ENCODE assay signal across 24 cellular contexts in the genomic region with DNA sequence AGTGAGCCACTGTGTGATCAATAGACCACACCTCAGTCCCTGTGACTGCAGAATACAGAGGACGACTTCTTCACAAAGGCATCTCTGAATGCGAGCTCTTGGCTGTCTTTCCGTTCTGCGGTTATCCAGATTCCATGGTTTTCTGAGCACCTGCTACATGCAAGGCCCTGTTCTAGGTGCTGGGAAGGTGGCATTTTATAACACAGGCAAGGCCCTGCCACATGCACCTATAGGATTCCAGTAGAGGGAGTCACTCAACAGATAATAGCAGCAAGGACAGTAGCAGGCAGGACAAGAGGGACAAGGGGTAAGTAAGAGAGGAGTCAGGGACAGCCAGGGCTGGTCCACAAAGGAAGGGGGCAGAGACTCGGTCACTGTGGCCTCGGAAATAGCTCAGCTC. TPM values are rescaled to one million over a fixed set of nuclear protein-coding genes. Genes with fewer than 3 reads are reported as not detected.
DNase-seq lines count a peak whose midpoint lies in the region; ATAC-seq and TF ChIP-seq lines count a peak whose summit lies in the region.
"Had no signal": no experiment of that assay in that cellular context is flagged by ENCODE, and none has a peak within 500 bp of the region (broad histone marks: within the 10 kb centered on the region; RNA-seq: fewer than 3 reads in every experiment).

No MANE protein-coding gene starts in this region.

- H3K79me2 ChIP-seq in smooth muscle cell (ENCODE audit: low read depth), result peaks cover 9% of the 10 kb centered on the region

- H3K27me3 ChIP-seq in breast epithelium (no peaks in the 10 kb centered on the region), WERI-Rb-1 (ENCODE audit: insufficient read depth, low read depth, severe bottlenecking) (no peaks in the 10 kb centered on the region), smooth muscle cell (ENCODE audit: low read depth) (no peaks in the 10 kb centered on the region)
- H3K27me3 ChIP-seq: BLaER1, esophagus squamous epithelium, gastroesophageal sphincter had no signal

- intact Hi-C loops in breast epithelium (cut with DNase I; ENCODE audit: low total_unique reads) (no loop called here), left colon (cut with DNase I, micrococcal nuclease) (no loop called here)

- no peak for TF ChIP-seq POLR2A in breast epithelium (IDR thresholded peaks at IDR 0.05)

- no peaks in the 10 kb centered on the region for H3K9me3 ChIP-seq in breast epithelium
- H3K9me3 ChIP-seq in WERI-Rb-1 (ENCODE audit: severe bottlenecking), result no peaks in the 10 kb centered on the region
- H3K9me3 ChIP-seq in smooth muscle cell (replicated peaks; ENCODE audit: low read depth), result no peaks in the 10 kb centered on the region
- H3K9me3 ChIP-seq: BLaER1, esophagus squamous epithelium, gastroesophageal sphincter had no signal

- no peaks in the 10 kb centered on the region for H3K4me1 ChIP-seq in breast epithelium
- H3K4me1 ChIP-seq in smooth muscle cell (ENCODE audit: low read depth), result no peaks in the 10 kb centered on the region
- H3K4me1 ChIP-seq: BLaER1 had no signal

- H3K4me3 ChIP-seq in breast epithelium (no peak overlapping the region), WERI-Rb-1 (ENCODE audit: low read depth, low read length) (no peak overlapping the region), smooth muscle cell (no peak overlapping the region)
- H3K4me3 ChIP-seq: BLaER1, esophagus squamous epithelium, gastroesophageal sphincter had no signal

- H2AFZ ChIP-seq in smooth muscle cell (ENCODE audit: low read depth), result no peak overlapping the region

- peaks cover 6% of the 10 kb centered on the region for H3K36me3 ChIP-seq in breast epithelium
- H3K36me3 ChIP-seq in WERI-Rb-1, result peaks cover 45% of the 10 kb centered on the region
- peaks cover 4% of the 10 kb centered on the region for H3K36me3 ChIP-seq in smooth muscle cell (ENCODE audit: low read depth)

- peak; percentile 21 to 67 for DNase-seq in T47D (ENCODE audit: low read depth in 1 of 2, low spot score in 1 of 2)
- no peak for DNase-seq in breast epithelium (ENCODE audit: low spot score in 2 of 2)
- no peak for DNase-seq in WERI-Rb-1
- DNase-seq in left colon, result no peak
- DNase-seq in DMS153 treated with DMSO at 0.1 percent for 48 hours (lab: John Stamatoyannopoulos, UW; ENCODE audit: unreplicated experiment), result no peak
- DNase-seq in activated CD8-positive, alpha-beta T cell treated with anti-CD3 and anti-CD28 coated beads, Interleukin-2, amount 10 ng/mL, durations not matched to agents 7 days and 5 days, result no peak
- no peak for DNase-seq in smooth muscle cell (lab: John Stamatoyannopoulos, UW; ENCODE audit: unreplicated experiment)
- no peak for DNase-seq in NAMALWA (ENCODE audit: low spot score)
- DNase-seq: activated CD4-positive, alpha-beta T cell treated with anti-CD3 and anti-CD28 coated beads, Interleukin-2, amount 50 U/mL, for 1 hour; COR-L47; esophagus squamous epithelium; NCI-H1092; NCI-H2081; NCI-H82; nucleus accumbens; SHP77; stimulated activated naive CD8-positive, alpha-beta T cell treated with anti-CD3 and anti-CD28 coated beads, Interleukin-15, amount 100 ng/mL, for 72 hours; T-cell; trophoblast cell had no signal

- H3K4me2 ChIP-seq in smooth muscle cell, result no peak overlapping the region
- H3K4me2 ChIP-seq: BLaER1, KMS-11 had no signal

- H3K9me3 Mint-ChIP-seq in activated CD8-positive, alpha-beta T cell treated with anti-CD3 and anti-CD28 coated beads, Interleukin-2, amount 10 ng/mL, durations not matched to agents 7 days and 5 days (ENCODE audit: insufficient read depth), result no peaks in the 10 kb centered on the region
- H3K9me3 Mint-ChIP-seq: stimulated activated naive CD8-positive, alpha-beta T cell treated with anti-CD3 and anti-CD28 coated beads, Interleukin-15, amount 100 ng/mL, for 72 hours; T-cell had no signal

- POLR2A ChIA-PET in activated CD8-positive, alpha-beta T cell treated with anti-CD3 and anti-CD28 coated beads, Interleukin-2, amount 10 ng/mL, durations not matched to agents 7 days and 5 days (lab: Charles Lee), result no interaction called here

- no peaks in the 10 kb centered on the region for H3K27me3 Mint-ChIP-seq in activated CD8-positive, alpha-beta T cell treated with anti-CD3 and anti-CD28 coated beads, Interleukin-2, amount 10 ng/mL, durations not matched to agents 7 days and 5 days (ENCODE audit: low read depth)
- H3K27me3 Mint-ChIP-seq: activated naive CD8-positive, alpha-beta T cell; stimulated activated naive CD8-positive, alpha-beta T cell treated with anti-CD3 and anti-CD28 coated beads, Interleukin-15, amount 100 ng/mL, for 72 hours; T-cell had no signal

- peak; percentile 59 for ATAC-seq in left colon
- no peak for ATAC-seq in activated CD8-positive, alpha-beta T cell treated with anti-CD3 and anti-CD28 coated beads, Interleukin-2, amount 10 ng/mL, durations not matched to agents 7 days and 5 days
- ATAC-seq: gastroesophageal sphincter; stimulated activated naive CD8-positive, alpha-beta T cell treated with anti-CD3 and anti-CD28 coated beads, Interleukin-15, amount 100 ng/mL, for 72 hours; T-cell had no signal

- no peak overlapping the region for H3K9ac ChIP-seq in smooth muscle cell (ENCODE audit: low read depth)
- H3K9ac ChIP-seq: BLaER1, KMS-11 had no signal

- peaks cover 8% of the 10 kb centered on the region for H3K4me1 Mint-ChIP-seq in activated CD8-positive, alpha-beta T cell treated with anti-CD3 and anti-CD28 coated beads, Interleukin-2, amount 10 ng/mL, durations not matched to agents 7 days and 5 days (ENCODE audit: low read depth)

- H4K20me1 ChIP-seq in smooth muscle cell (ENCODE audit: low read depth), result peaks cover 29% of the 10 kb centered on the region

- in situ Hi-C loops in T47D (cut with HindIII; ENCODE audit: low pct_unique_long_range_greater_than_20kb, low sequenced_read_pairs), result no loop called here

- TF ChIP-seq CTCF in breast epithelium (IDR thresholded peaks at IDR 0.05) (no peak), WERI-Rb-1 (IDR thresholded peaks at IDR 0.05; ENCODE audit: low read depth, low read length) (peak; percentile 35; the same call in 1 of the 2 replicates), smooth muscle cell (IDR thresholded peaks at IDR 0.05; ENCODE audit: borderline replicate concordance, insufficient read depth, poor library complexity, severe bottlenecking) (no peak)

- 96% methylated on average over 6 of the region's 6 CpGs for WGBS in smooth muscle cell (ENCODE audit: low lambda C conversion rate)

- no peaks in the 10 kb centered on the region for H3F3A ChIP-seq in smooth muscle cell (ENCODE audit: low read depth)

- CTCF ChIA-PET in activated CD8-positive, alpha-beta T cell treated with anti-CD3 and anti-CD28 coated beads, Interleukin-2, amount 10 ng/mL, durations not matched to agents 7 days and 5 days (lab: Charles Lee), result interaction anchor here (4.0 kb wide), 1 partner anchor 216 kb away, joined by 15 read pairs; no protein-coding TSS in a partner anchor

- H3K27ac ChIP-seq in breast epithelium (no peak overlapping the region), WERI-Rb-1 (no peak overlapping the region), smooth muscle cell (ENCODE audit: low read depth) (no peak overlapping the region)
- H3K27ac ChIP-seq: BLaER1, KMS-11 had no signal

- no peak overlapping the region for H3K4me3 Mint-ChIP-seq in activated CD8-positive, alpha-beta T cell treated with anti-CD3 and anti-CD28 coated beads, Interleukin-2, amount 10 ng/mL, durations not matched to agents 7 days and 5 days
- H3K4me3 Mint-ChIP-seq: activated naive CD8-positive, alpha-beta T cell; stimulated activated naive CD8-positive, alpha-beta T cell treated with anti-CD3 and anti-CD28 coated beads, Interleukin-15, amount 100 ng/mL, for 72 hours; T-cell had no signal

- H3K36me3 Mint-ChIP-seq in activated CD8-positive, alpha-beta T cell treated with anti-CD3 and anti-CD28 coated beads, Interleukin-2, amount 10 ng/mL, durations not matched to agents 7 days and 5 days (ENCODE audit: low read depth), result peaks cover 44% of the 10 kb centered on the region

- no peak overlapping the region for H3K27ac Mint-ChIP-seq in activated CD8-positive, alpha-beta T cell treated with anti-CD3 and anti-CD28 coated beads, Interleukin-2, amount 10 ng/mL, durations not matched to agents 7 days and 5 days
- H3K27ac Mint-ChIP-seq: activated naive CD8-positive, alpha-beta T cell; T-cell had no signal

RNA-seq across cellular contexts. Expression of gene URB1, which starts 9.0 kb away (rescaled TPM):
- total RNA-seq in breast epithelium (10 to 100 TPM; 12.8 to 22.2 (median 20.6) TPM), left colon (10 to 100 TPM in 1 of 2 donors, 1 to 10 TPM in 1; 7.3 to 12.6 TPM), smooth muscle cell (5.8 and 6.2 TPM in 2 replicates)
- 10 to 100 TPM; 17.4 to 19.4 TPM for total RNA-seq in activated CD8-positive, alpha-beta T cell treated with anti-CD3 and anti-CD28 coated beads, Interleukin-2, amount 10 ng/mL, durations not matched to agents 7 days and 5 days
- polyA plus RNA-seq in smooth muscle cell, result 2.8 and 3.0 TPM in 2 replicates

RNA-seq across cellular contexts. Expression of gene EVA1C, which starts 28.7 kb away (rescaled TPM):
- 10 to 100 TPM; 30.2 to 69.8 (median 58.5) TPM for total RNA-seq in breast epithelium
- total RNA-seq in left colon, result 10 to 100 TPM; 10.3 to 24.5 TPM
- 1 to 10 TPM; 3.0 to 3.5 TPM for total RNA-seq in activated CD8-positive, alpha-beta T cell treated with anti-CD3 and anti-CD28 coated beads, Interleukin-2, amount 10 ng/mL, durations not matched to agents 7 days and 5 days
- total RNA-seq in smooth muscle cell, result 3.7 and 4.1 TPM in 2 replicates
- polyA plus RNA-seq in smooth muscle cell, result 1.7 and 1.9 TPM in 2 replicates
- total RNA-seq: astrocyte had no signal

Comparison
In these comparisons a context has a peak if more than half of its experiments do, and no peak if none do; other contexts are left out.
1. DNase-seq: peak in T47D (2 of 2); none in breast epithelium (0 of 2), WERI-Rb-1 (single experiment), left colon (0 of 2), DMS153 treated with DMSO at 0.1 percent for 48 hours (single experiment), activated CD8-positive, alpha-beta T cell treated with anti-CD3 and anti-CD28 coated beads, Interleukin-2, amount 10 ng/mL, durations not matched to agents 7 days and 5 days (single experiment), smooth muscle cell (single experiment) and NAMALWA (single experiment).